Comparison of ENCODE assay signal across 8 cellular contexts in the genomic region with DNA sequence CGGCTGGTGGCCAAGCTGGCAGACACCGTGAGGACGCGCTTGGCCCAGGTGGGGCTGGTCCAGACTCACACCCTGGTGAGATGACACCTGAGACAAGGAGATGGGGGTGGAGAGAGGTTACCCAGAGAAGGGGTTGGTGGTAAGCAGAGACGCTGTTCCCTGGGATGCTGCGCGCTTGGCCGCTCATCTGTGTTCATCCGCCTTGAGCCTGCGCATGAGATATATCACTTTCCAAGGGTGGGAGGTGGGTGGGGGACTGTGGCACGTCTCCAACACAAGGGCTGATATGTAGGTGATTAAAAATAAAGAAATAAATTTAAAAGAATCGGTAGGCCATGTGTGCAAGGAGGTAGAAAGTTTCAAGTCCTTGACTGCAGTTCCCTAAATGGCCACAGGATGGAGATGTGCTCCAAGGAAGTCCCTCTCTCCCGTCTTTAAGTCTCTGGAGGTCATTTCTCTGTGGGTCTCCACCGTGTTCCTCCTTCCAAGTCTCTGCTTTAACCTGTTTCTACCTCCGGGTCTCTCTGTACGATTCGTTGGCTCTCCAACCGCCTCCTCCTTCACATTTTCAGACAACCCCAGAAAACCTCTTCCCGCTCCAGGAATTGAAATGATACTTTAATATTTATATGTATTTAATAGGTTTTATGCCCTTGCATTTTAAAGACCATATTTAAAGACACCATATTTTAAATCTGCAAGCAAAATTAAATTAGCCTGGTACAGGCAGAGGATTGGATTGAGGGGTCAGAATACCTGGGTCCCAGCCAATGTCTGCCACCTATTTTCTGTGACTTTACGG. TPM values are rescaled to one million over a fixed set of nuclear protein-coding genes. Genes with fewer than 3 reads are reported as not detected.
DNase-seq lines count a peak whose midpoint lies in the region; ATAC-seq and TF ChIP-seq lines count a peak whose summit lies in the region.

No MANE protein-coding gene starts in this region.

- no peak overlapping the region for H3K4me2 ChIP-seq in SK-N-SH

- no peak for TF ChIP-seq POLR2A in prostate gland (IDR thresholded peaks at IDR 0.05)

- H2AFZ ChIP-seq in SK-N-SH (ENCODE audit: low read depth), result peak overlapping the region; percentile 57; the same call in 1 of the 2 replicates

- no peak overlapping the region for H3K9ac ChIP-seq in SK-N-SH

- H3K9me3 ChIP-seq in SK-N-SH (no peaks in the 10 kb centered on the region), prostate gland (no peaks in the 10 kb centered on the region)

- H3K4me3 ChIP-seq in SK-N-SH (ENCODE audit: low read depth in 2 of 2, low read length in 1 of 2), result no peak overlapping the region
- H3K4me3 ChIP-seq in prostate gland, result no peak overlapping the region

- H3K27me3 ChIP-seq in SK-N-SH (ENCODE audit: insufficient read depth), result no peaks in the 10 kb centered on the region
- H3K27me3 ChIP-seq in prostate gland (replicated peaks; ENCODE audit: insufficient read depth), result no peaks in the 10 kb centered on the region

- 54% methylated on average over 19 of the region's 20 CpGs for WGBS in SK-N-SH (ENCODE audit: low lambda C conversion rate)
- WGBS in prostate gland, result 53% methylated on average over 20 of the region's 20 CpGs

- CTCF ChIA-PET in SK-N-SH (lab: Yijun Ruan, JAX), result interaction anchor here (0.5 to 11.1 kb wide), 15 partner anchors 10 to 94 kb away, joined by 3 to 104 read pairs (median 6); a partner anchor contains a TSS

- H3K4me1 ChIP-seq in SK-N-SH (ENCODE audit: control insufficient read depth in 1 of 2, insufficient read depth in 2 of 2, low read depth in 1 of 2, low read length in 1 of 2) (no peaks in the 10 kb centered on the region), prostate gland (replicated peaks) (no peaks in the 10 kb centered on the region)

- intact Hi-C loops in head of caudate nucleus (cut with DNase I) (no loop called here), prostate gland (cut with DNase I) (loop anchor here (2.0 kb wide), 1 partner anchor 73 kb away; no protein-coding TSS in a partner anchor)

- ATAC-seq in GM21723 (IDR thresholded peaks at IDR 0.05; ENCODE audit: unreplicated experiment) (no peak), HG03135 (IDR thresholded peaks at IDR 0.05; ENCODE audit: unreplicated experiment) (no peak)

- H4K20me1 ChIP-seq in SK-N-SH (ENCODE audit: insufficient read depth), result no peaks in the 10 kb centered on the region

- peak; percentile 88 for TF ChIP-seq CTCF in SK-N-SH (IDR thresholded peaks at IDR 0.05)
- TF ChIP-seq CTCF in prostate gland (IDR thresholded peaks at IDR 0.05), result peak; percentile 88 to 93 (median 90)

- H3K27ac ChIP-seq in SK-N-SH (ENCODE audit: low read depth in 2 of 2, low read length in 1 of 2) (no peak overlapping the region), prostate gland (no peak overlapping the region)

- H3K79me2 ChIP-seq in SK-N-SH (ENCODE audit: insufficient read depth), result no peaks in the 10 kb centered on the region

- peak; percentile 89 for TF ChIP-seq RAD21 in SK-N-SH (IDR thresholded peaks at IDR 0.05; ENCODE audit: low read length)

- no peaks in the 10 kb centered on the region for H3K9me2 ChIP-seq in SK-N-SH

- TF ChIP-seq EP300 in SK-N-SH (IDR thresholded peaks at IDR 0.05; ENCODE audit: borderline replicate concordance in 1 of 2, low read depth in 1 of 2, low read length in 1 of 2), result no peak

- POLR2A ChIA-PET in SK-N-SH (lab: Yijun Ruan, JAX), result no interaction called here

- peak; percentile 71 for DNase-seq in GDM1 (lab: John Stamatoyannopoulos, UW)
- peak; percentile 65 for DNase-seq in NCI-H1092 treated with DMSO at 0.1 percent for 48 hours (lab: John Stamatoyannopoulos, UW)
- DNase-seq in SK-N-SH, result peak; percentile 78
- peak; percentile 73 for DNase-seq in activated naive CD4-positive, alpha-beta T cell treated with anti-CD3 and anti-CD28 coated beads, Interleukin-2, amount 50 U/mL, for 16 hours
- peak in 40 of 42 donors; percentile 32 to 94 (median 79) for DNase-seq in head of caudate nucleus
- DNase-seq in prostate gland (ENCODE audit: low spot score), result peak; percentile 74

- H3K36me3 ChIP-seq in SK-N-SH (replicated peaks in 1 of 2; ENCODE audit: control insufficient read depth in 1 of 2, insufficient read depth in 2 of 2, low read length in 1 of 2), result no peaks in the 10 kb centered on the region
- no peaks in the 10 kb centered on the region for H3K36me3 ChIP-seq in prostate gland

- no peaks in the 10 kb centered on the region for H3F3A ChIP-seq in SK-N-SH (replicated peaks; ENCODE audit: insufficient read depth)

TF ChIP-seq in SK-N-SH, 30 proteins besides CTCF, POLR2A, EP300 and RAD21:
- TF ChIP-seq FOXJ3 (CRISPR knock-in tag; IDR thresholded peaks at IDR 0.05) (no peak), SMC3 (IDR thresholded peaks at IDR 0.05; ENCODE audit: low read depth, low read length) (peak; percentile 75), TEAD4 (IDR thresholded peaks at IDR 0.05; ENCODE audit: borderline replicate concordance, insufficient read depth) (no peak), TCF12 (IDR thresholded peaks at IDR 0.05) (no peak)

RNA-seq across cellular contexts. Expression of a gene that starts 4.5 kb away (rescaled TPM):
- not detected in 2 replicates for polyA plus RNA-seq in SK-N-SH (2012; rRNA removed)
- not detected in 2 replicates for polyA plus RNA-seq in SK-N-SH (2012; cell fraction: cytosol; rRNA removed)
- not detected in 2 replicates for polyA plus RNA-seq in SK-N-SH (2012; cell fraction: nucleus; rRNA removed)
- total RNA-seq in prostate gland, result not detected

RNA-seq across cellular contexts. Expression of a gene that starts 7.6 kb away (rescaled TPM):
- 68.5 and 98.4 TPM in 2 replicates for polyA plus RNA-seq in SK-N-SH (2012; rRNA removed)
- 66.1 and 89.0 TPM in 2 replicates for polyA plus RNA-seq in SK-N-SH (2012; cell fraction: cytosol; rRNA removed)
- polyA plus RNA-seq in SK-N-SH (2012; cell fraction: nucleus; rRNA removed), result 57.4 and 64.6 TPM in 2 replicates
- total RNA-seq in prostate gland, result 100 to 1,000 TPM; 118 to 188 TPM

RNA-seq across cellular contexts. Expression of a gene that starts 11.7 kb away (rescaled TPM):
- polyA plus RNA-seq in SK-N-SH (2012; rRNA removed), result 14.4 and 15.6 TPM in 2 replicates
- 3.6 and 5.8 TPM in 2 replicates for polyA plus RNA-seq in SK-N-SH (2012; cell fraction: cytosol; rRNA removed)
- 80.7 and 85.0 TPM in 2 replicates for polyA plus RNA-seq in SK-N-SH (2012; cell fraction: nucleus; rRNA removed)
- 1 to 10 TPM; 1.5 to 3.0 TPM for total RNA-seq in prostate gland

RNA-seq across cellular contexts. Expression of a gene that starts 17.3 kb away (rescaled TPM):
- polyA plus RNA-seq in SK-N-SH (2012; rRNA removed), result 36.6 and 46.8 TPM in 2 replicates
- 45.1 and 47.1 TPM in 2 replicates for polyA plus RNA-seq in SK-N-SH (2012; cell fraction: cytosol; rRNA removed)
- 41.7 and 60.0 TPM in 2 replicates for polyA plus RNA-seq in SK-N-SH (2012; cell fraction: nucleus; rRNA removed)
- 10 to 100 TPM; 20.9 to 27.5 TPM for total RNA-seq in prostate gland

RNA-seq across cellular contexts. Expression of a gene that starts 35.2 kb away (rescaled TPM):
- 0.10 and 0.20 TPM in 2 replicates for polyA plus RNA-seq in SK-N-SH (2012; rRNA removed)
- not detected in 2 replicates for polyA plus RNA-seq in SK-N-SH (2012; cell fraction: cytosol; rRNA removed)
- polyA plus RNA-seq in SK-N-SH (2012; cell fraction: nucleus; rRNA removed), result 0.98 and 1.1 TPM in 2 replicates
- total RNA-seq in prostate gland, result 10 to 100 TPM in 1 of 2 donors, 1 to 10 TPM in 1; 6.1 to 10.2 TPM
